In the genomic region with DNA sequence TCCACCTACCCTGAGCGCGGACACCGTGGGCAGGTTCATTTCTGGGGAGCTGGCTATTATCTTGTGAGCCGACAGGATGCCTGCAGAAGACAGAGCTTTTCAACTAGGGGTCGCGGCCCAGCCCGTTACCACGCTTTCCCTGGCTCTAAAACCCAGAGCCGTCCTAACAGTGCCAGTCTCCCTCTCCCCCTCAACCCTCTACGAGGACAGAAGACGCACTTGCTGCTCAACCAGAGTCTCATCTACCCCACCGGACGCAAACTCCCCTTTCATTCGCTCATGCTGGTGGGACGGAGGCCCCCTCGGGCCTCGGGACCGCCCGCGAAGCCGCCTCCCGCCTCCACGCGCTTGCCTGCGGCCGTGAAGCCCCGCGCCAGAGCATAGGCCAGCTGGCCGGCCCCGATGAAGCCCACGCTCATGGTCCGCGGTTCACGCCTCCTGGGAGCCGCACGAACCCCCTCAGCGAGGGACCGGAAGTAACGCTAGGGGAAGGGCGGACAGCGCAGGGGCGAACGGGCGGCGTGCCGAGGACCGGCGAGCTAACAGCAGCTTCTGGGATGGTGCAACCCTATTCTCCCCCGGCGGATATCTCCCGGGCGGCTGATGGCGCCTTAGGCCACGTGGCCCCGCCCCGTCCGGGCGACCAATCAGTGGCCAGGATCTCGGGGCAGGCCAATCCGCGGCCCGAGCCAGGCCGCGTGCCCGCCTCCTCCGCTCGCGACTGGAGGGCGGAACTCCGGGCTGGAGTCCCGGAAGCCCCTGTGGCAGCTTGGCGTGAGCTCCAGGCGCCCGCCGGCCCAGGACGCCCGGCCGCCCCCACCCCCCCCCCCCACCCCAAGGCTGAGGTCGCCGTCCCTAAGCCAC, we compare ENCODE assay signal across 8 cellular contexts. TPM values are rescaled to one million over a fixed set of nuclear protein-coding genes. Genes with fewer than 3 reads are reported as not detected.
DNase-seq lines count a peak whose midpoint lies in the region; ATAC-seq and TF ChIP-seq lines count a peak whose summit lies in the region.

A gene (minus strand): TSS at position 559 of the 864 bp plus-strand sequence. CDS start 140 bp downstream, at position 419.

- H3K27ac ChIP-seq in upper lobe of left lung: peak within 1 kb of the TSS; percentile 88 to 96 (median 92)

- H3K36me3 ChIP-seq in upper lobe of left lung: peaks cover 0 to 27% (median 5%) of the 10 kb centered on the region in 4 donors

- peaks cover 36% of the 10 kb centered on the region for H3K36me3 Mint-ChIP-seq in activated naive CD8-positive, alpha-beta T cell treated with anti-CD3 and anti-CD28 coated beads, Interleukin-2, amount 50 U/mL, for 24 hours (ENCODE audit: low read depth)

- TF ChIP-seq CTCF in GM12865 (IDR thresholded peaks at IDR 0.05; ENCODE audit: insufficient read depth, low read depth, low read length, missing control alignments) (no peak), upper lobe of left lung (IDR thresholded peaks at IDR 0.05) (peak in 3 of 6 experiments; percentile 7 to 33 (median 20))

- H3K4me1 ChIP-seq in upper lobe of left lung: peaks cover 28 to 40% (median 30%) of the 10 kb centered on the region in 4 donors

- 0% methylated on average over 22 to 38 of the region's 80 CpGs for WGBS in upper lobe of left lung, 2 donors

- H3K4me1 Mint-ChIP-seq in activated naive CD8-positive, alpha-beta T cell treated with anti-CD3 and anti-CD28 coated beads, Interleukin-2, amount 50 U/mL, for 24 hours: peaks cover 56% of the 10 kb centered on the region

- H3K27me3 ChIP-seq in upper lobe of left lung: no peaks in the 10 kb centered on the region

- no peaks in the 10 kb centered on the region for H3K27me3 Mint-ChIP-seq in activated naive CD8-positive, alpha-beta T cell treated with anti-CD3 and anti-CD28 coated beads, Interleukin-2, amount 50 U/mL, for 24 hours

- peak in 1 of 4 donors; percentile 9 for TF ChIP-seq EP300 in upper lobe of left lung (IDR thresholded peaks at IDR 0.05)

- peak within 1 kb of the TSS; percentile 92 for H3K27ac Mint-ChIP-seq in activated naive CD8-positive, alpha-beta T cell treated with anti-CD3 and anti-CD28 coated beads, Interleukin-2, amount 50 U/mL, for 24 hours

- H3K4me3 ChIP-seq in GM12865 (ENCODE audit: low read depth, low read length): peak within 1 kb of the TSS; percentile 91
- H3K4me3 ChIP-seq in upper lobe of left lung: peak within 1 kb of the TSS; percentile 52 to 98 (median 80)

- intact Hi-C loops in cardiac septum (cut with DNase I): loop anchor here (1.0 to 5.0 kb wide), 2 partner anchors 42 to 497 kb away; a partner anchor contains a TSS
- intact Hi-C loops in posterior cingulate gyrus (cut with DNase I): loop anchor here (5.0 kb wide), 2 partner anchors 53 to 272 kb away; a partner anchor contains a TSS

- no peaks in the 10 kb centered on the region for H3K9me3 Mint-ChIP-seq in activated naive CD8-positive, alpha-beta T cell treated with anti-CD3 and anti-CD28 coated beads, Interleukin-2, amount 50 U/mL, for 24 hours

- peak; percentile 98 for DNase-seq in GM12865 (ENCODE audit: low read depth)
- DNase-seq in NCI-H1417 treated with DMSO at 0.1 percent for 48 hours (lab: John Stamatoyannopoulos, UW): peak; percentile 75
- DNase-seq in SW480 (ENCODE audit: low spot score): peak; percentile 94
- DNase-seq in activated naive CD8-positive, alpha-beta T cell treated with anti-CD3 and anti-CD28 coated beads, Interleukin-2, amount 50 U/mL, for 24 hours: peak; percentile 94
- DNase-seq in cardiac septum (ENCODE audit: low spot score): peak; percentile 97
- peak; percentile 91 to 99 (median 94) for DNase-seq in posterior cingulate gyrus
- DNase-seq in upper lobe of left lung: peak; percentile 96 to 99

- ATAC-seq in HG02763 (IDR thresholded peaks at IDR 0.05; ENCODE audit: unreplicated experiment): peak; percentile 98
- peak; percentile 98 for ATAC-seq in activated naive CD8-positive, alpha-beta T cell treated with anti-CD3 and anti-CD28 coated beads, Interleukin-2, amount 50 U/mL, for 24 hours
- ATAC-seq in upper lobe of left lung (ENCODE audit: low FRiP score in 2 of 2): peak; percentile 99 to 100

- peak in 3 of 4 donors; percentile 80 to 95 (median 93) for TF ChIP-seq POLR2A in upper lobe of left lung (IDR thresholded peaks at IDR 0.05)

- no peaks in the 10 kb centered on the region for H3K9me3 ChIP-seq in upper lobe of left lung

- peak within 1 kb of the TSS; percentile 93 for H3K4me3 Mint-ChIP-seq in activated naive CD8-positive, alpha-beta T cell treated with anti-CD3 and anti-CD28 coated beads, Interleukin-2, amount 50 U/mL, for 24 hours

RNA-seq across cellular contexts. Expression of the gene that starts here (rescaled TPM):
- 68.6 TPM for total RNA-seq in cardiac septum
- total RNA-seq in upper lobe of left lung: 100 to 1,000 TPM in 1 of 6 donors, 10 to 100 TPM in 5; 49.4 to 115 (median 69.6) TPM

Comparison
In these comparisons a context has a peak if more than half of its experiments do, and no peak if none do; other contexts are left out.
1. Peak in every context shown above with its lines: DNase-seq, ATAC-seq, H3K4me3 ChIP-seq and H3K27ac ChIP-seq.